In genomic region chr11:19329910-19330309, GRCh38 we compare ENCODE assay signal across 27 cellular contexts.
"Had no signal": no experiment of that assay in that cellular context is flagged by ENCODE, and none has a peak within 500 bp of the region (broad histone marks: within the 10 kb centered on the region; RNA-seq: fewer than 3 reads in every experiment).

No MANE protein-coding gene starts in this region.

- FAIRE-seq: small intestine, urothelium cell line had no signal

- H3K27ac ChIP-seq: neural progenitor cell, ovary, parathyroid adenoma, psoas muscle, right lobe of liver, sigmoid colon, stomach, thoracic aorta, thyroid gland, tibial nerve, upper lobe of left lung, vagina had no signal

- H3K36me3 Mint-ChIP-seq: natural killer cell; neural progenitor cell; stimulated activated effector memory CD8-positive, alpha-beta T cell treated with anti-CD3 and anti-CD28 coated beads, Interleukin-12 subunit alpha, Interleukin-12 subunit beta, amount 100 ng/mL, for 72 hours; stimulated activated naive B cell treated with anti-CD40 and anti-IgM and Interleukin-4, amounts not matched to agents 10 μg/mL and 1 μg/mL and 100 μg/mL, for 72 hours had no signal

- H3K4me3 Mint-ChIP-seq: natural killer cell; nephron; neural progenitor cell; stimulated activated effector memory CD8-positive, alpha-beta T cell treated with anti-CD3 and anti-CD28 coated beads, Interleukin-12 subunit alpha, Interleukin-12 subunit beta, amount 100 ng/mL, for 72 hours; stimulated activated naive B cell treated with anti-CD40 and anti-IgM and Interleukin-4, amounts not matched to agents 10 μg/mL and 1 μg/mL and 100 μg/mL, for 72 hours; stimulated activated naive CD8-positive, alpha-beta T cell treated with anti-CD3 and anti-CD28 coated beads, Interleukin-15, Interleukin-2, amounts not matched to agents 100 ng/mL and 50 ng/mL, for 24 hours had no signal

- ATAC-seq: natural killer cell; psoas muscle; right lobe of liver; stimulated activated effector memory CD8-positive, alpha-beta T cell treated with anti-CD3 and anti-CD28 coated beads, Interleukin-12 subunit alpha, Interleukin-12 subunit beta, amount 100 ng/mL, for 72 hours; stimulated activated naive B cell treated with anti-CD40 and anti-IgM and Interleukin-4, amounts not matched to agents 10 μg/mL and 1 μg/mL and 100 μg/mL, for 72 hours had no signal

- H2AFZ ChIP-seq: neural progenitor cell, parathyroid adenoma had no signal

- H3K4me1 ChIP-seq: neural progenitor cell, parathyroid adenoma, sigmoid colon, thyroid gland, tibial nerve, vagina had no signal

- H3K36me3 ChIP-seq: neural progenitor cell, ovary, right lobe of liver, sigmoid colon, stomach, thoracic aorta, thyroid gland, tibial nerve, upper lobe of left lung, vagina had no signal

- H3K9me3 ChIP-seq: ovary, psoas muscle, right lobe of liver, sigmoid colon, stomach, thoracic aorta, thyroid gland, upper lobe of left lung, vagina had no signal

- DNase-seq: natural killer cell; occipital lobe; ovary; psoas muscle; right cardiac atrium; right lobe of liver; sigmoid colon; small intestine; stimulated activated CD4-positive, alpha-beta T cell treated with anti-CD3 and anti-CD28 coated beads, Interleukin-15, amount 100 ng/mL, for 24 hours; stimulated activated CD4-positive, alpha-beta T cell treated with anti-CD3 and anti-CD28 coated beads, Interleukin-2, amount 100 ng/mL, for 24 hours; stimulated activated CD4-positive, alpha-beta T cell treated with anti-CD3 and anti-CD28 coated beads, Interleukin-2, amount 100 ng/mL, for 48 hours; stimulated activated CD4-positive, alpha-beta T cell treated with anti-CD3 and anti-CD28 coated beads, Interleukin-4, amount 100 ng/mL, for 24 hours; stimulated activated naive B cell treated with anti-CD40 and anti-IgM and Interleukin-4, amounts not matched to agents 10 μg/mL and 1 μg/mL and 100 μg/mL, for 72 hours; stimulated activated naive CD4-positive, alpha-beta T cell treated with Interleukin-2 at 50 U/mL for 16 hours; stomach; thyroid gland; trophoblast cell; upper lobe of left lung had no signal

- H3K9ac ChIP-seq: neural progenitor cell, parathyroid adenoma had no signal

- H3K4me3 ChIP-seq: neural progenitor cell, ovary, psoas muscle, right lobe of liver, sigmoid colon, stomach, thoracic aorta, thyroid gland, tibial nerve, upper lobe of left lung, vagina had no signal

- H3K9me3 Mint-ChIP-seq: natural killer cell; nephron; stimulated activated effector memory CD8-positive, alpha-beta T cell treated with anti-CD3 and anti-CD28 coated beads, Interleukin-12 subunit alpha, Interleukin-12 subunit beta, amount 100 ng/mL, for 72 hours; stimulated activated naive B cell treated with anti-CD40 and anti-IgM and Interleukin-4, amounts not matched to agents 10 μg/mL and 1 μg/mL and 100 μg/mL, for 72 hours; stimulated activated naive CD8-positive, alpha-beta T cell treated with anti-CD3 and anti-CD28 coated beads, Interleukin-15, Interleukin-2, amounts not matched to agents 100 ng/mL and 50 ng/mL, for 24 hours had no signal

- H3K4me1 Mint-ChIP-seq: natural killer cell; stimulated activated effector memory CD8-positive, alpha-beta T cell treated with anti-CD3 and anti-CD28 coated beads, Interleukin-12 subunit alpha, Interleukin-12 subunit beta, amount 100 ng/mL, for 72 hours; stimulated activated naive B cell treated with anti-CD40 and anti-IgM and Interleukin-4, amounts not matched to agents 10 μg/mL and 1 μg/mL and 100 μg/mL, for 72 hours had no signal

- H3K4me2 ChIP-seq: neural progenitor cell had no signal

- H3K27ac Mint-ChIP-seq: natural killer cell; nephron; neural progenitor cell; stimulated activated effector memory CD8-positive, alpha-beta T cell treated with anti-CD3 and anti-CD28 coated beads, Interleukin-12 subunit alpha, Interleukin-12 subunit beta, amount 100 ng/mL, for 72 hours; stimulated activated naive B cell treated with anti-CD40 and anti-IgM and Interleukin-4, amounts not matched to agents 10 μg/mL and 1 μg/mL and 100 μg/mL, for 72 hours; stimulated activated naive CD8-positive, alpha-beta T cell treated with anti-CD3 and anti-CD28 coated beads, Interleukin-15, Interleukin-2, amounts not matched to agents 100 ng/mL and 50 ng/mL, for 24 hours had no signal

- H3K79me2 ChIP-seq: parathyroid adenoma had no signal

- H3K27me3 ChIP-seq: neural progenitor cell, ovary, right lobe of liver, sigmoid colon, stomach, thyroid gland, tibial nerve, upper lobe of left lung, vagina had no signal
